ENCODE assay signal across 28 cellular contexts in genomic region chr11:37817727-37818270, GRCh38.
"Had no signal": no experiment of that assay in that cellular context is flagged by ENCODE, and none has a peak within 500 bp of the region (broad histone marks: within the 10 kb centered on the region; RNA-seq: fewer than 3 reads in every experiment).

No MANE protein-coding gene starts in this region.

- H3K4me3 ChIP-seq: K562, MG63, Peyer's patch, SJSA1 had no signal

- H3K36me3 ChIP-seq: brain microvascular endothelial cell, MG63, Peyer's patch, SJSA1 had no signal

- H3K27me3 ChIP-seq: brain microvascular endothelial cell, MG63, Peyer's patch, SJSA1 had no signal

- DNase-seq: activated CD4-positive, alpha-beta T cell treated with anti-CD3 and anti-CD28 coated beads, Interleukin-2, amount 10 ng/mL, durations not matched to agents 24 days and 14 days; activated CD4-positive, alpha-beta T cell treated with anti-CD3 and anti-CD28 coated beads, Interleukin-2, amount 50 U/mL, for 4 hours; activated CD8-positive, alpha-beta T cell treated with anti-CD3 and anti-CD28 coated beads, Interleukin-2, amount 10 ng/mL, durations not matched to agents 7 days and 5 days; activated gamma-delta T cell; activated naive CD4-positive, alpha-beta T cell treated with Interleukin-2 at 50 U/mL for 16 hours; activated naive CD8-positive, alpha-beta T cell treated with anti-CD3 and anti-CD28 coated beads, Interleukin-2, amount 10 ng/mL, durations not matched to agents 7 days and 5 days; activated T-cell treated with anti-CD3 and anti-CD28 coated beads, Interleukin-2, amount 50 U/mL, for 24 hours; amniotic stem cell; aorta; brain microvascular endothelial cell; Karpas-422; MG63; NCI-H1048; NCI-H1436 treated with DMSO at 0.1 percent for 48 hours; NCI-H1694 treated with DMSO at 0.1 percent for 48 hours; NCI-H2029; NCI-H510A treated with DMSO at 0.1 percent for 48 hours; NCI-H69; NCI-H82; NK-92 treated with Interleukin-12 subunit alpha and Interleukin-12 subunit beta, amount 100 ng/mL, for 24 hours; PC-3; Peyer's patch; RPMI8226; SHP77 treated with DMSO at 0.1 percent for 48 hours; SK-N-SH had no signal

- FAIRE-seq: K562, TTC549 had no signal
